Comparison of ENCODE assay signal across 8 cellular contexts in genomic region chr7:24821045-24821853, GRCh38.
DNase-seq lines count a peak whose midpoint lies in the region; ATAC-seq and TF ChIP-seq lines count a peak whose summit lies in the region.

No MANE protein-coding gene starts in this region.

- H3K4me3 ChIP-seq in Caco-2 (ENCODE audit: low read depth, low read length) (no peak overlapping the region), adipocyte (ENCODE audit: low read length) (peak overlapping the region; percentile 32)

- POLR2A ChIA-PET in Caco-2 (lab: Charles Lee) (interaction anchor here (0.5 kb wide), 1 partner anchor 9 kb away, joined by 4 read pairs; no protein-coding TSS in a partner anchor), T-cell (lab: Charles Lee) (interaction anchor here (0.6 to 1.9 kb wide), 7 partner anchors 9 to 304 kb away, joined by 3 to 20 read pairs (median 6); partner anchors contain the start of genes CYCS (in 1 of the 2) and OSBPL3 (in 1 of the 2))

- CTCF ChIA-PET in Caco-2 (lab: Charles Lee), result interaction anchor here (0.6 to 2.5 kb wide), 9 partner anchors 9 to 276 kb away, joined by 3 to 18 read pairs (median 5); partner anchors contain the start of gene OSBPL3
- CTCF ChIA-PET in T-cell (lab: Charles Lee), result interaction anchor here (0.5 to 4.2 kb wide), 47 partner anchors 8 to 1715 kb away, joined by 3 to 62 read pairs (median 5); partner anchors contain the start of genes CCDC126 (in 1 of the 2), CYCS (in 1 of the 2), NFE2L3 (in 1 of the 2) and OSBPL3 (in 1 of the 2)

- DNase-seq in Caco-2 (peak; percentile 58 to 85), T-cell (peak; percentile 49 to 87 (median 77)), adipocyte (ENCODE audit: low read depth) (peak; percentile 89), islet precursor cell (peak; percentile 93), occipital lobe (lab: John Stamatoyannopoulos, UW) (no peak)
- peak; percentile 72 for DNase-seq in stimulated activated CD8-positive, alpha-beta memory T cell treated with anti-CD3 and anti-CD28 coated beads, Interleukin-12 subunit alpha, Interleukin-12 subunit beta, amount 100 ng/mL, for 1 hour (ENCODE audit: low read depth)

- H3K27ac Mint-ChIP-seq in Caco-2 (ENCODE audit: unreplicated experiment) (peak overlapping the region; percentile 67), T-cell (peak overlapping the region; percentile 89 to 95)

- no peaks in the 10 kb centered on the region for H3K36me3 ChIP-seq in Caco-2 (ENCODE audit: control insufficient read depth, insufficient read depth, low read length)
- H3K36me3 ChIP-seq in adipocyte (ENCODE audit: control insufficient read depth, insufficient read depth, low read length, severe bottlenecking), result no peaks in the 10 kb centered on the region

- H3K4me3 Mint-ChIP-seq in Caco-2 (ENCODE audit: unreplicated experiment) (no peak overlapping the region), T-cell (peak overlapping the region; percentile 55 to 72 (median 65))

- BruUV-seq in Caco-2 (replicated peaks; lab: Mats Ljungman, UMichigan), result TSS peak; percentile 39

- no peaks in the 10 kb centered on the region for H3K9me3 ChIP-seq in Caco-2
- H3K9me3 ChIP-seq in adipocyte (ENCODE audit: control insufficient read depth, low read length), result no peaks in the 10 kb centered on the region

- peaks cover 43% of the 10 kb centered on the region for H3K4me1 ChIP-seq in Caco-2
- H3K4me1 ChIP-seq in adipocyte (ENCODE audit: control insufficient read depth, insufficient read depth, low read length), result peaks cover 36% of the 10 kb centered on the region

- H3K9me3 Mint-ChIP-seq in Caco-2 (ENCODE audit: unreplicated experiment) (no peaks in the 10 kb centered on the region), T-cell (no peaks in the 10 kb centered on the region)

- H3K27me3 Mint-ChIP-seq in Caco-2 (ENCODE audit: insufficient read depth, unreplicated experiment), result no peaks in the 10 kb centered on the region
- H3K27me3 Mint-ChIP-seq in T-cell, result no peaks in the 10 kb centered on the region

- H3K27me3 ChIP-seq in Caco-2 (replicated peaks; ENCODE audit: control insufficient read depth, insufficient read depth, low read length) (no peaks in the 10 kb centered on the region), adipocyte (replicated peaks; ENCODE audit: control insufficient read depth, insufficient read depth, low read length) (no peaks in the 10 kb centered on the region)

- no peak for TF ChIP-seq CTCF in Caco-2 (IDR thresholded peaks at IDR 0.05; ENCODE audit: insufficient read depth in 1 of 2, low read depth in 1 of 2, low read length in 1 of 2, severe bottlenecking in 1 of 2, unreplicated experiment in 1 of 2)

- ATAC-seq in GM19467 (IDR thresholded peaks at IDR 0.05; ENCODE audit: unreplicated experiment), result peak; percentile 78
- ATAC-seq in HG03575 (IDR thresholded peaks at IDR 0.05; ENCODE audit: extremely low read depth, insufficient number of reproducible peaks, low FRiP score, unreplicated experiment), result peak; percentile 44
- ATAC-seq in T-cell (replicated peaks in 1 of 4), result peak; percentile 89 to 92 (median 92)

- peaks cover 48% of the 10 kb centered on the region for H3K36me3 Mint-ChIP-seq in Caco-2 (ENCODE audit: insufficient read depth, unreplicated experiment)
- H3K36me3 Mint-ChIP-seq in T-cell, result peaks cover 29% of the 10 kb centered on the region

- no peak overlapping the region for H3K9ac ChIP-seq in adipocyte (ENCODE audit: low read length)

- intact Hi-C loops in Caco-2 (cut with micrococcal nuclease; ENCODE audit: unreplicated experiment), result loop anchor here (2.0 kb wide), 1 partner anchor 80 kb away; no protein-coding TSS in a partner anchor

- H3K4me1 Mint-ChIP-seq in Caco-2 (ENCODE audit: low read depth, unreplicated experiment), result peaks cover 28% of the 10 kb centered on the region
- peaks cover 47 to 72% (median 53%) of the 10 kb centered on the region in 3 donors for H3K4me1 Mint-ChIP-seq in T-cell
